12 cellular contexts compared by ENCODE assay signal in genomic region chr14:21840765-21841164, GRCh38.
DNase-seq lines count a peak whose midpoint lies in the region; ATAC-seq and TF ChIP-seq lines count a peak whose summit lies in the region.
"Had no signal": no experiment of that assay in that cellular context is flagged by ENCODE, and none has a peak within 500 bp of the region (broad histone marks: within the 10 kb centered on the region; RNA-seq: fewer than 3 reads in every experiment).

No MANE protein-coding gene starts in this region.

- peak overlapping the region; percentile 73 for H3K27ac Mint-ChIP-seq in activated naive CD4-positive, alpha-beta T cell treated with anti-CD3 and anti-CD28 coated beads for 36 hours
- peak overlapping the region; percentile 71 for H3K27ac Mint-ChIP-seq in activated naive CD8-positive, alpha-beta T cell treated with anti-CD3 and anti-CD28 coated beads, Interleukin-2, amount 10 ng/mL, durations not matched to agents 7 days and 5 days
- H3K27ac Mint-ChIP-seq in neural progenitor cell, result no peak overlapping the region

- no peaks in the 10 kb centered on the region for H3F3A ChIP-seq in neural progenitor cell (ENCODE audit: low read depth)

- no peaks in the 10 kb centered on the region for H4K20me1 ChIP-seq in neural progenitor cell (ENCODE audit: low read depth)

- H3K4me1 Mint-ChIP-seq in activated naive CD4-positive, alpha-beta T cell treated with anti-CD3 and anti-CD28 coated beads for 36 hours (ENCODE audit: low read depth), result peaks cover 7% of the 10 kb centered on the region
- H3K4me1 Mint-ChIP-seq in activated naive CD8-positive, alpha-beta T cell treated with anti-CD3 and anti-CD28 coated beads, Interleukin-2, amount 10 ng/mL, durations not matched to agents 7 days and 5 days, result peaks cover 6% of the 10 kb centered on the region
- no peaks in the 10 kb centered on the region for H3K4me1 Mint-ChIP-seq in neural progenitor cell

- H3K4me3 ChIP-seq in neural progenitor cell (no peak overlapping the region), psoas muscle (no peak overlapping the region), colonic mucosa (no peak overlapping the region)

- H3K36me3 ChIP-seq in neural progenitor cell (no peaks in the 10 kb centered on the region), psoas muscle (ENCODE audit: insufficient read depth in 1 of 2, low read depth in 1 of 2) (no peaks in the 10 kb centered on the region), colonic mucosa (no peaks in the 10 kb centered on the region)

- no peak for DNase-seq in activated naive CD4-positive, alpha-beta T cell treated with anti-CD3 and anti-CD28 coated beads for 36 hours
- DNase-seq in activated naive CD4-positive, alpha-beta T cell treated with anti-CD3 and anti-CD28 coated beads, Interleukin-2, amount 50 U/mL, for 16 hours, result no peak
- DNase-seq in NCI-H82 treated with DMSO at 0.1 percent for 48 hours (lab: John Stamatoyannopoulos, UW; ENCODE audit: unreplicated experiment), result peak; percentile 64
- DNase-seq in activated naive CD8-positive, alpha-beta T cell treated with anti-CD3 and anti-CD28 coated beads, Interleukin-2, amount 10 ng/mL, durations not matched to agents 7 days and 5 days, result no peak
- DNase-seq in neural progenitor cell (ENCODE audit: low spot score), result peak; percentile 44
- no peak for DNase-seq in dedifferentiated amniotic fluid mesenchymal stem cell (ENCODE audit: extremely low spot score)
- no peak for DNase-seq in psoas muscle
- DNase-seq in colonic mucosa, result no peak
- DNase-seq: effector CD4-positive, alpha-beta T cell; IMR-90; NCI-H187 treated with DMSO at 0.1 percent for 48 hours; stimulated activated CD4-positive, alpha-beta T cell treated with anti-CD3 and anti-CD28 coated beads, Interleukin-4, amount 100 ng/mL, for 24 hours had no signal

- no peaks in the 10 kb centered on the region for H3K36me3 Mint-ChIP-seq in activated naive CD4-positive, alpha-beta T cell treated with anti-CD3 and anti-CD28 coated beads for 36 hours (ENCODE audit: low read depth)
- H3K36me3 Mint-ChIP-seq in activated naive CD8-positive, alpha-beta T cell treated with anti-CD3 and anti-CD28 coated beads, Interleukin-2, amount 10 ng/mL, durations not matched to agents 7 days and 5 days, result no peaks in the 10 kb centered on the region
- no peaks in the 10 kb centered on the region for H3K36me3 Mint-ChIP-seq in neural progenitor cell

- intact Hi-C loops in activated naive CD4-positive, alpha-beta T cell treated with anti-CD3 and anti-CD28 coated beads for 36 hours (cut with micrococcal nuclease), result loop anchor here (5.0 kb wide), 1 partner anchor 43 kb away; no protein-coding TSS in a partner anchor
- intact Hi-C loops in psoas muscle (cut with DNase I) (no loop called here), colonic mucosa (cut with DNase I) (no loop called here)

- POLR2A ChIA-PET in activated naive CD8-positive, alpha-beta T cell treated with anti-CD3 and anti-CD28 coated beads, Interleukin-2, amount 10 ng/mL, durations not matched to agents 7 days and 5 days (lab: Charles Lee), result interaction anchor here (0.8 to 1.5 kb wide), 2 partner anchors 47 to 690 kb away, joined by 3 to 5 read pairs; no protein-coding TSS in a partner anchor

- H3K27ac ChIP-seq in neural progenitor cell (no peak overlapping the region), psoas muscle (no peak overlapping the region), colonic mucosa (no peak overlapping the region)

- no peaks in the 10 kb centered on the region for H3K9me3 Mint-ChIP-seq in activated naive CD4-positive, alpha-beta T cell treated with anti-CD3 and anti-CD28 coated beads for 36 hours
- peaks cover 3% of the 10 kb centered on the region for H3K9me3 Mint-ChIP-seq in activated naive CD8-positive, alpha-beta T cell treated with anti-CD3 and anti-CD28 coated beads, Interleukin-2, amount 10 ng/mL, durations not matched to agents 7 days and 5 days
- H3K9me3 Mint-ChIP-seq in neural progenitor cell, result peaks cover 2% of the 10 kb centered on the region

- H2AFZ ChIP-seq in neural progenitor cell (replicated peaks), result no peak overlapping the region

- no peak overlapping the region for H3K9ac ChIP-seq in neural progenitor cell
- H3K9ac ChIP-seq in colonic mucosa (ENCODE audit: low read depth in 2 of 2, low read length in 2 of 2), result no peak overlapping the region

- H3K79me2 ChIP-seq in neural progenitor cell (ENCODE audit: low read depth), result no peaks in the 10 kb centered on the region

- H3K4me3 Mint-ChIP-seq in activated naive CD4-positive, alpha-beta T cell treated with anti-CD3 and anti-CD28 coated beads for 36 hours, result peak overlapping the region; percentile 65
- peak overlapping the region; percentile 63 for H3K4me3 Mint-ChIP-seq in activated naive CD8-positive, alpha-beta T cell treated with anti-CD3 and anti-CD28 coated beads, Interleukin-2, amount 10 ng/mL, durations not matched to agents 7 days and 5 days
- no peak overlapping the region for H3K4me3 Mint-ChIP-seq in neural progenitor cell

- H3K4me1 ChIP-seq in neural progenitor cell (no peaks in the 10 kb centered on the region), psoas muscle (no peaks in the 10 kb centered on the region), colonic mucosa (no peaks in the 10 kb centered on the region)

- TF ChIP-seq CTCF in neural progenitor cell (IDR thresholded peaks at IDR 0.05), result peak; percentile 34
- TF ChIP-seq CTCF in psoas muscle (IDR thresholded peaks at IDR 0.05), result no peak
- TF ChIP-seq CTCF in colonic mucosa (IDR thresholded peaks at IDR 0.05), result no peak

- peaks cover 4% of the 10 kb centered on the region for H3K27me3 Mint-ChIP-seq in activated naive CD4-positive, alpha-beta T cell treated with anti-CD3 and anti-CD28 coated beads for 36 hours (ENCODE audit: low read depth)
- peaks cover 28% of the 10 kb centered on the region for H3K27me3 Mint-ChIP-seq in activated naive CD8-positive, alpha-beta T cell treated with anti-CD3 and anti-CD28 coated beads, Interleukin-2, amount 10 ng/mL, durations not matched to agents 7 days and 5 days
- H3K27me3 Mint-ChIP-seq in neural progenitor cell (ENCODE audit: insufficient read depth, low read depth), result peaks cover 2% of the 10 kb centered on the region

- WGBS in psoas muscle, 3 donors, result 18 to 35% (median 33%) methylated on average over 4 of the region's 4 CpGs

- H3K4me2 ChIP-seq in neural progenitor cell, result no peak overlapping the region

- peaks cover 52% of the 10 kb centered on the region for H3K27me3 ChIP-seq in neural progenitor cell
- peaks cover 0 to 2% (median 0%) of the 10 kb centered on the region in 3 donors for H3K27me3 ChIP-seq in psoas muscle (ENCODE audit: insufficient read depth in 3 of 3, low read length in 2 of 3)
- no peaks in the 10 kb centered on the region for H3K27me3 ChIP-seq in colonic mucosa

- H3K9me3 ChIP-seq in neural progenitor cell (ENCODE audit: low read depth) (no peaks in the 10 kb centered on the region), psoas muscle (no peaks in the 10 kb centered on the region), colonic mucosa (no peaks in the 10 kb centered on the region)

- CTCF ChIA-PET in activated naive CD4-positive, alpha-beta T cell treated with anti-CD3 and anti-CD28 coated beads for 36 hours (lab: Charles Lee), result interaction anchor here (1.2 to 2.0 kb wide), 4 partner anchors 12 to 729 kb away, joined by 3 to 9 read pairs (median 6); no protein-coding TSS in a partner anchor

- ATAC-seq in activated naive CD8-positive, alpha-beta T cell treated with anti-CD3 and anti-CD28 coated beads, Interleukin-2, amount 10 ng/mL, durations not matched to agents 7 days and 5 days (ENCODE audit: low read depth), result peak; percentile 68
- ATAC-seq in psoas muscle, result no peak

Comparison
In these comparisons a context has a peak if more than half of its experiments do, and no peak if none do; other contexts are left out.
1. DNase-seq: peak in NCI-H82 treated with DMSO at 0.1 percent for 48 hours (single experiment) and neural progenitor cell (single experiment); none in activated naive CD4-positive, alpha-beta T cell treated with anti-CD3 and anti-CD28 coated beads for 36 hours (single experiment), activated naive CD4-positive, alpha-beta T cell treated with anti-CD3 and anti-CD28 coated beads, Interleukin-2, amount 50 U/mL, for 16 hours (single experiment), activated naive CD8-positive, alpha-beta T cell treated with anti-CD3 and anti-CD28 coated beads, Interleukin-2, amount 10 ng/mL, durations not matched to agents 7 days and 5 days (single experiment), dedifferentiated amniotic fluid mesenchymal stem cell (single experiment), psoas muscle (0 of 2) and colonic mucosa (single experiment).